ENCODE assay signal across 1 cellular context in genomic region chr11:64048042-64048854, GRCh38.
TF ChIP-seq lines count a peak whose summit lies in the region.

No MANE protein-coding gene starts in this region.

TF ChIP-seq in HepG2, 621 proteins besides CTCF, POLR2A, EP300 and RAD21 (continued from another document):
- TF ChIP-seq SOX6 (IDR thresholded peaks at IDR 0.05) (no peak), SOX6 (CRISPR knock-in tag; IDR thresholded peaks at IDR 0.05) (no peak), XRCC5 (optimal IDR thresholded peaks at IDR 0.05; ENCODE audit: low read length) (peak; percentile 53), RBM39 (IDR thresholded peaks at IDR 0.05; ENCODE audit: low read depth, low read length, poor library complexity, severe bottlenecking) (no peak), ZNF773 (CRISPR knock-in tag; IDR thresholded peaks at IDR 0.05; ENCODE audit: borderline replicate concordance) (no peak), FOXJ3 (CRISPR knock-in tag; IDR thresholded peaks at IDR 0.05; ENCODE audit: borderline replicate concordance) (no peak), TCF7 (IDR thresholded peaks at IDR 0.05; ENCODE audit: low read depth) (no peak), NFE2L2 (IDR thresholded peaks at IDR 0.05; ENCODE audit: low read length) (no peak), FIP1L1 (IDR thresholded peaks at IDR 0.05; ENCODE audit: borderline replicate concordance, insufficient read depth, low read depth, low read length) (no peak), ZNF263 (CRISPR knock-in tag; IDR thresholded peaks at IDR 0.05) (no peak), ATF7 (IDR thresholded peaks at IDR 0.05) (no peak), ATF7 (CRISPR knock-in tag; IDR thresholded peaks at IDR 0.05) (no peak), DR1 (CRISPR knock-in tag; IDR thresholded peaks at IDR 0.05) (0 out of 2 replicates have a peak, but pooled peaks have one; percentile 16), PPARG (CRISPR knock-in tag; conservative IDR thresholded peaks at IDR 0.05) (peak; percentile 49), ZEB1 (IDR thresholded peaks at IDR 0.05; ENCODE audit: insufficient replicate concordance, low read depth) (no peak), SKI (IDR thresholded peaks at IDR 0.05; ENCODE audit: partially characterized antibody) (peak; percentile 83), UBTF (CRISPR knock-in tag; IDR thresholded peaks at IDR 0.05) (peak; percentile 62; the same call in 1 of the 2 replicates), RFX1 (IDR thresholded peaks at IDR 0.05) (peak; percentile 6; the same call in 1 of the 2 replicates), ZBTB8A (CRISPR knock-in tag; IDR thresholded peaks at IDR 0.05; ENCODE audit: borderline replicate concordance, low read depth) (no peak), ZNF724P (CRISPR knock-in tag; IDR thresholded peaks at IDR 0.05; ENCODE audit: borderline replicate concordance) (no peak), ZNF574 (CRISPR knock-in tag; IDR thresholded peaks at IDR 0.05) (peak; percentile 57)
- TF ChIP-seq, protein P1, sequence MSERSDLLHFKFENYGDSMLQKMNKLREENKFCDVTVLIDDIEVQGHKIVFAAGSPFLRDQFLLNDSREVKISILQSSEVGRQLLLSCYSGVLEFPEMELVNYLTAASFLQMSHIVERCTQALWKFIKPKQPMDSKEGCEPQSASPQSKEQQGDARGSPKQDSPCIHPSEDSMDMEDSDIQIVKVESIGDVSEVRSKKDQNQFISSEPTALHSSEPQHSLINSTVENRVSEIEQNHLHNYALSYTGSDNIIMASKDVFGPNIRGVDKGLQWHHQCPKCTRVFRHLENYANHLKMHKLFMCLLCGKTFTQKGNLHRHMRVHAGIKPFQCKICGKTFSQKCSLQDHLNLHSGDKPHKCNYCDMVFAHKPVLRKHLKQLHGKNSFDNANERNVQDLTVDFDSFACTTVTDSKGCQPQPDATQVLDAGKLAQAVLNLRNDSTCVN (CRISPR knock-in tag; IDR thresholded peaks at IDR 0.05; ENCODE audit: borderline replicate concordance), result no peak
- TF ChIP-seq, protein P2, sequence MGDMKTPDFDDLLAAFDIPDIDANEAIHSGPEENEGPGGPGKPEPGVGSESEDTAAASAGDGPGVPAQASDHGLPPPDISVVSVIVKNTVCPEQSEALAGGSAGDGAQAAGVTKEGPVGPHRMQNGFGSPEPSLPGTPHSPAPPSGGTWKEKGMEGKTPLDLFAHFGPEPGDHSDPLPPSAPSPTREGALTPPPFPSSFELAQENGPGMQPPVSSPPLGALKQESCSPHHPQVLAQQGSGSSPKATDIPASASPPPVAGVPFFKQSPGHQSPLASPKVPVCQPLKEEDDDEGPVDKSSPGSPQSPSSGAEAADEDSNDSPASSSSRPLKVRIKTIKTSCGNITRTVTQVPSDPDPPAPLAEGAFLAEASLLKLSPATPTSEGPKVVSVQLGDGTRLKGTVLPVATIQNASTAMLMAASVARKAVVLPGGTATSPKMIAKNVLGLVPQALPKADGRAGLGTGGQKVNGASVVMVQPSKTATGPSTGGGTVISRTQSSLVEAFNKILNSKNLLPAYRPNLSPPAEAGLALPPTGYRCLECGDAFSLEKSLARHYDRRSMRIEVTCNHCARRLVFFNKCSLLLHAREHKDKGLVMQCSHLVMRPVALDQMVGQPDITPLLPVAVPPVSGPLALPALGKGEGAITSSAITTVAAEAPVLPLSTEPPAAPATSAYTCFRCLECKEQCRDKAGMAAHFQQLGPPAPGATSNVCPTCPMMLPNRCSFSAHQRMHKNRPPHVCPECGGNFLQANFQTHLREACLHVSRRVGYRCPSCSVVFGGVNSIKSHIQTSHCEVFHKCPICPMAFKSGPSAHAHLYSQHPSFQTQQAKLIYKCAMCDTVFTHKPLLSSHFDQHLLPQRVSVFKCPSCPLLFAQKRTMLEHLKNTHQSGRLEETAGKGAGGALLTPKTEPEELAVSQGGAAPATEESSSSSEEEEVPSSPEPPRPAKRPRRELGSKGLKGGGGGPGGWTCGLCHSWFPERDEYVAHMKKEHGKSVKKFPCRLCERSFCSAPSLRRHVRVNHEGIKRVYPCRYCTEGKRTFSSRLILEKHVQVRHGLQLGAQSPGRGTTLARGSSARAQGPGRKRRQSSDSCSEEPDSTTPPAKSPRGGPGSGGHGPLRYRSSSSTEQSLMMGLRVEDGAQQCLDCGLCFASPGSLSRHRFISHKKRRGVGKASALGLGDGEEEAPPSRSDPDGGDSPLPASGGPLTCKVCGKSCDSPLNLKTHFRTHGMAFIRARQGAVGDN (CRISPR knock-in tag; IDR thresholded peaks at IDR 0.05), result peak; percentile 56
- TF ChIP-seq, protein P3, sequence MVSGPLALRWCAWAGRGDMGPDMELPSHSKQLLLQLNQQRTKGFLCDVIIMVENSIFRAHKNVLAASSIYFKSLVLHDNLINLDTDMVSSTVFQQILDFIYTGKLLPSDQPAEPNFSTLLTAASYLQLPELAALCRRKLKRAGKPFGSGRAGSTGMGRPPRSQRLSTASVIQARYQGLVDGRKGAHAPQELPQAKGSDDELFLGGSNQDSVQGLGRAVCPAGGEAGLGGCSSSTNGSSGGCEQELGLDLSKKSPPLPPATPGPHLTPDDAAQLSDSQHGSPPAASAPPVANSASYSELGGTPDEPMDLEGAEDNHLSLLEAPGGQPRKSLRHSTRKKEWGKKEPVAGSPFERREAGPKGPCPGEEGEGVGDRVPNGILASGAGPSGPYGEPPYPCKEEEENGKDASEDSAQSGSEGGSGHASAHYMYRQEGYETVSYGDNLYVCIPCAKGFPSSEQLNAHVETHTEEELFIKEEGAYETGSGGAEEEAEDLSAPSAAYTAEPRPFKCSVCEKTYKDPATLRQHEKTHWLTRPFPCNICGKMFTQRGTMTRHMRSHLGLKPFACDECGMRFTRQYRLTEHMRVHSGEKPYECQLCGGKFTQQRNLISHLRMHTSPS (CRISPR knock-in tag; IDR thresholded peaks at IDR 0.05; ENCODE audit: low read depth), result peak; percentile 91
